In the genomic region with DNA sequence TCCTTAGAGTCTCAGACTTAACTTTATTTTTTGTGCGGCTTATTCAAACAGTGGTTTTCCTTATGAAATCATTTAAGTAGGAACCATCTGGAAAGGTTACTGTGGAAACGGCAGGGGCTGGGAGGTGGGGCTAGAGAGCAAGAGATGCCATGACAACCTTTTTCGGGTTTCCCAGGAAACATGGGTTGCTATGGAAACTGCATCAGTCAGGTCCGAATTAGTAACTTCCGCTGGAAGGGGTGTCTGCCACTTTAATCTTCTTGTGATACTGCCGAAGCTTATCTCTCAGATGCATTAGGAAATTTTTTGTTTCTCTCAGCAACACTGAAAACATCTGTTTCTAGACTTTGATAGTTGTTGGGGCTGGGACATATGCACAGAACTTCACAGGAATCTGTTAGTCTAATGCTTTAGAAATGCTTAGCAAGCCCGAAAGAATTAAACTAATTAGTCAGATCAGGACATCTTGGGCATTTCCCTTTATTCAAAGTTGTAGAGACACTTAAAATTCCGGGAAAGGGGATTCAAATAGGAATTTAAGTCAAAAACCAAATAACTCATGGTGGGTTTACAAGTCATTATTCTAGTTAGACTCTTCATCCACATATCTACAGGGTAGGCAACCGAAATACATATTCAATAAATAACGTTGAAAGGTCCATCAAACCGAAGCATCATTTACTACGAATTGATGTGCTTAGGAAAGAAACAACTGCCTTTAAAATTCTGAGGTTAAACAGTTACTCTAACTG, we compare ENCODE assay signal across 8 cellular contexts. TPM values are rescaled to one million over a fixed set of nuclear protein-coding genes. Genes with fewer than 3 reads are reported as not detected.
DNase-seq lines count a peak whose midpoint lies in the region; FAIRE-seq and TF ChIP-seq lines count a peak whose summit lies in the region.

No MANE protein-coding gene starts in this region.

- no peak for FAIRE-seq in urothelium cell line (lab: Jason Lieb, UNC)

- peak overlapping the region; percentile 95 for H3K27ac Mint-ChIP-seq in activated naive CD8-positive, alpha-beta T cell treated with anti-CD3 and anti-CD28 coated beads for 36 hours
- H3K27ac Mint-ChIP-seq in nephron = no peak overlapping the region

- peaks cover 15% of the 10 kb centered on the region for H3K36me3 Mint-ChIP-seq in activated naive CD8-positive, alpha-beta T cell treated with anti-CD3 and anti-CD28 coated beads for 36 hours
- peaks cover 3% of the 10 kb centered on the region for H3K36me3 Mint-ChIP-seq in nephron (ENCODE audit: low read depth)

- H3K4me3 Mint-ChIP-seq in activated naive CD8-positive, alpha-beta T cell treated with anti-CD3 and anti-CD28 coated beads for 36 hours = peak overlapping the region; percentile 95
- peak overlapping the region; percentile 57 to 82 (median 76) for H3K4me3 Mint-ChIP-seq in nephron

- H3K4me1 Mint-ChIP-seq in activated naive CD8-positive, alpha-beta T cell treated with anti-CD3 and anti-CD28 coated beads for 36 hours = peaks cover 55% of the 10 kb centered on the region
- H3K4me1 Mint-ChIP-seq in nephron = no peaks in the 10 kb centered on the region

- no peaks in the 10 kb centered on the region for H3K36me3 ChIP-seq in H7 (replicated peaks; ENCODE audit: control insufficient read depth, insufficient read depth, low read length)
- H3K36me3 ChIP-seq in MG63 = no peaks in the 10 kb centered on the region

- no peaks in the 10 kb centered on the region for H3K27me3 Mint-ChIP-seq in activated naive CD8-positive, alpha-beta T cell treated with anti-CD3 and anti-CD28 coated beads for 36 hours
- H3K27me3 Mint-ChIP-seq in nephron (ENCODE audit: low read depth) = peaks cover 70% of the 10 kb centered on the region

- H3K9me3 ChIP-seq in MG63 = no peaks in the 10 kb centered on the region

- TF ChIP-seq CTCF in nephron (IDR thresholded peaks at IDR 0.05; ENCODE audit: unreplicated experiment in 3 of 3) = no peak

- DNase-seq in H7 (peak; percentile 68), SK-N-DZ (ENCODE audit: low spot score) (peak; percentile 45), urothelium cell line (ENCODE audit: low spot score) (peak; percentile 33), MG63 (no peak), NCI-H526 treated with DMSO at 0.1 percent for 48 hours (lab: John Stamatoyannopoulos, UW) (no peak), KBM-7 (no peak)
- DNase-seq in activated naive CD8-positive, alpha-beta T cell treated with anti-CD3 and anti-CD28 coated beads for 36 hours = peak; percentile 69

- peaks cover 68% of the 10 kb centered on the region for H3K27me3 ChIP-seq in H7 (ENCODE audit: control insufficient read depth, insufficient read depth, low read length)
- peaks cover 88% of the 10 kb centered on the region for H3K27me3 ChIP-seq in MG63

- no peaks in the 10 kb centered on the region for H3K9me3 Mint-ChIP-seq in activated naive CD8-positive, alpha-beta T cell treated with anti-CD3 and anti-CD28 coated beads for 36 hours
- H3K9me3 Mint-ChIP-seq in nephron = peaks cover 15% of the 10 kb centered on the region

- H3K4me3 ChIP-seq in H7 (ENCODE audit: insufficient read depth, low read depth, low read length) (no peak overlapping the region), MG63 (no peak overlapping the region)

- in situ Hi-C loops in KBM-7 (cut with MboI; ENCODE audit: low pct_unique_long_range_greater_than_20kb, low sequenced_read_pairs) = no loop called here

RNA-seq across cellular contexts. Expression of a gene that starts 2.6 kb away (rescaled TPM):
- total RNA-seq in H7 (2014; rRNA removed; shearing (Covaris generic)) = 0.48 and 0.59 TPM in 2 replicates
- polyA plus RNA-seq in SK-N-DZ (2014; cell fraction: cytosol; rRNA removed) = 0.07 and 0.09 TPM in 2 replicates
- 0.18 TPM in 1 of 2 replicates, not detected in the other for polyA plus RNA-seq in SK-N-DZ (2014; cell fraction: nucleus; rRNA removed)
- 10 to 100 TPM; 16.6 to 17.5 TPM for total RNA-seq in activated naive CD8-positive, alpha-beta T cell treated with anti-CD3 and anti-CD28 coated beads for 36 hours
- total RNA-seq in MG63 (2014; rRNA removed; shearing (Covaris generic); ENCODE audit: low replicate concordance) = not detected in 2 replicates

Comparison
In these comparisons a context has a peak if more than half of its experiments do, and no peak if none do; other contexts are left out.
1. DNase-seq: peak in H7 (single experiment), SK-N-DZ (single experiment), activated naive CD8-positive, alpha-beta T cell treated with anti-CD3 and anti-CD28 coated beads for 36 hours (single experiment) and urothelium cell line (single experiment); none in MG63 (single experiment), NCI-H526 treated with DMSO at 0.1 percent for 48 hours (single experiment) and KBM-7 (single experiment).
2. RNA of a gene that starts 2.6 kb away (total RNA-seq): 16.6 to 17.5 TPM in activated naive CD8-positive, alpha-beta T cell treated with anti-CD3 and anti-CD28 coated beads for 36 hours; 0.48 to 0.59 TPM in H7 and not detected in MG63; every median in the first group is over 10 times any median in the second.